21 cellular contexts compared by ENCODE assay signal in genomic region chr19:24000656-24001055, GRCh38.
DNase-seq lines count a peak whose midpoint lies in the region; TF ChIP-seq lines count a peak whose summit lies in the region.
"Had no signal": no experiment of that assay in that cellular context is flagged by ENCODE, and none has a peak within 500 bp of the region (broad histone marks: within the 10 kb centered on the region; RNA-seq: fewer than 3 reads in every experiment).

No MANE protein-coding gene starts in this region.

- 6% methylated on average over 2 of the region's 2 CpGs for WGBS in mammary epithelial cell (ENCODE audit: low coverage, missing lambda C conversion rate)

- H4K20me1 ChIP-seq in mammary epithelial cell (ENCODE audit: insufficient read depth, low read length), result no peaks in the 10 kb centered on the region
- H4K20me1 ChIP-seq: BLaER1 treated with 17β-estradiol and CSF1 and Interleukin-3, amounts not matched to agents 10 nM and 100 nM had no signal

- H3K4me1 Mint-ChIP-seq in MCF 10A (ENCODE audit: insufficient read depth, unreplicated experiment), result no peaks in the 10 kb centered on the region
- no peaks in the 10 kb centered on the region for H3K4me1 Mint-ChIP-seq in endothelial cell (ENCODE audit: unreplicated experiment)
- H3K4me1 Mint-ChIP-seq: H9 had no signal

- no peak overlapping the region for H3K4me3 ChIP-seq in mammary epithelial cell (replicated peaks in 1 of 3; ENCODE audit: insufficient read depth in 1 of 3, low read depth in 2 of 3, low read length in 3 of 3)
- H3K4me3 ChIP-seq: BLaER1 treated with 17β-estradiol and CSF1 and Interleukin-3, amounts not matched to agents 10 nM and 100 nM had no signal

- no peak overlapping the region for H3K4me2 ChIP-seq in mammary epithelial cell (ENCODE audit: insufficient read depth, low read depth, low read length)
- H3K4me2 ChIP-seq: BLaER1 treated with 17β-estradiol and CSF1 and Interleukin-3, amounts not matched to agents 10 nM and 100 nM had no signal

- H3K4me3 Mint-ChIP-seq in MCF 10A (ENCODE audit: unreplicated experiment) (no peak overlapping the region), endothelial cell (ENCODE audit: unreplicated experiment) (no peak overlapping the region)
- H3K4me3 Mint-ChIP-seq: CD8-positive, alpha-beta T cell; H9; IgD-negative memory B cell had no signal

- intact Hi-C loops in mammary epithelial cell (cut with micrococcal nuclease) (no loop called here), MCF 10A (cut with micrococcal nuclease) (no loop called here)

- POLR2A ChIA-PET in MCF 10A (lab: Yijun Ruan, JAX), result no interaction called here
- POLR2A ChIA-PET in RWPE1 (lab: Yijun Ruan, JAX; ENCODE audit: low non-redundant PET), result no interaction called here

- peaks cover 64% of the 10 kb centered on the region for H3K9me3 ChIP-seq in mammary epithelial cell (replicated peaks; ENCODE audit: insufficient read depth, low read length)

- H3K36me3 Mint-ChIP-seq in MCF 10A (ENCODE audit: insufficient read depth, unreplicated experiment), result no peaks in the 10 kb centered on the region
- H3K36me3 Mint-ChIP-seq in endothelial cell (ENCODE audit: low read depth, unreplicated experiment), result peaks cover 14% of the 10 kb centered on the region
- H3K36me3 Mint-ChIP-seq: CD8-positive, alpha-beta T cell; IgD-negative memory B cell had no signal

- TF ChIP-seq CTCF in mammary epithelial cell (conservative IDR thresholded peaks at IDR 0.05 in 1 of 2, IDR thresholded peaks at IDR 0.05 in 1 of 2; ENCODE audit: extremely low read depth in 1 of 2, insufficient read depth in 1 of 2, low read depth in 1 of 2, low read length in 2 of 2), result no peak
- no peak for TF ChIP-seq CTCF in MCF 10A (IDR thresholded peaks at IDR 0.05; ENCODE audit: unreplicated experiment)
- TF ChIP-seq CTCF in RWPE1 (conservative IDR thresholded peaks at IDR 0.05; ENCODE audit: low read depth), result no peak
- no peak for TF ChIP-seq CTCF in endothelial cell (IDR thresholded peaks at IDR 0.05; ENCODE audit: unreplicated experiment)

- H3K9me3 Mint-ChIP-seq in MCF 10A (ENCODE audit: unreplicated experiment) (peaks cover 45% of the 10 kb centered on the region), endothelial cell (ENCODE audit: unreplicated experiment) (peaks cover 53% of the 10 kb centered on the region)

- dilution Hi-C loops in mammary epithelial cell (cut with HindIII; ENCODE audit: low sequenced_read_pairs), result no loop called here

- CTCF ChIA-PET in mammary epithelial cell (lab: Charles Lee; ENCODE audit: low non-redundant PET) (no interaction called here), MCF 10A (lab: Yijun Ruan, JAX) (no interaction called here), RWPE1 (lab: Yijun Ruan, JAX) (no interaction called here)

- H3K27ac ChIP-seq in mammary epithelial cell (ENCODE audit: insufficient read depth, low read depth, low read length), result no peak overlapping the region
- H3K27ac ChIP-seq in RWPE1, result no peak overlapping the region
- H3K27ac ChIP-seq: BLaER1 treated with 17β-estradiol and CSF1 and Interleukin-3, amounts not matched to agents 10 nM and 100 nM had no signal

- H3K36me3 ChIP-seq in mammary epithelial cell (ENCODE audit: insufficient read depth, low read length), result no peaks in the 10 kb centered on the region
- H3K36me3 ChIP-seq: BLaER1 treated with 17β-estradiol and CSF1 and Interleukin-3, amounts not matched to agents 10 nM and 100 nM had no signal

- H3K27ac Mint-ChIP-seq in MCF 10A (ENCODE audit: low read depth, unreplicated experiment) (no peak overlapping the region), endothelial cell (ENCODE audit: unreplicated experiment) (no peak overlapping the region)
- H3K27ac Mint-ChIP-seq: CD8-positive, alpha-beta T cell; H9; IgD-negative memory B cell had no signal

- DNase-seq in mammary epithelial cell (peak; percentile 61), MCF 10A (ENCODE audit: unreplicated experiment) (no peak), NCI-H345 (lab: John Stamatoyannopoulos, UW) (peak; percentile 77), RWPE1 (ENCODE audit: low spot score) (peak; percentile 36), GF-D8 (lab: John Stamatoyannopoulos, UW) (no peak), endothelial cell (ENCODE audit: low spot score) (no peak)
- DNase-seq in activated naive CD4-positive, alpha-beta T cell (lab: John Stamatoyannopoulos, UW), result no peak
- DNase-seq: CD8-positive, alpha-beta T cell; DMS79; H9; Karpas-422; MM.1S; NCI-H1092; NCI-H1694 treated with DMSO at 0.1 percent for 48 hours; NCI-H526; OCI-M1; SHP77 treated with DMSO at 0.1 percent for 48 hours; T-helper 1 cell; T-helper 9 cell had no signal

- H2AFZ ChIP-seq in mammary epithelial cell (ENCODE audit: low read depth, low read length), result no peak overlapping the region

- BruUV-seq in mammary epithelial cell (replicated peaks; lab: Mats Ljungman, UMichigan) (no TSS peak), MCF 10A (replicated peaks; lab: Mats Ljungman, UMichigan) (no TSS peak)

- H3K79me2 ChIP-seq in mammary epithelial cell (ENCODE audit: insufficient read depth, low read length), result no peaks in the 10 kb centered on the region

- no peaks in the 10 kb centered on the region for H3K4me1 ChIP-seq in mammary epithelial cell (ENCODE audit: insufficient read depth, low read length)
- H3K4me1 ChIP-seq: BLaER1 treated with 17β-estradiol and CSF1 and Interleukin-3, amounts not matched to agents 10 nM and 100 nM had no signal

- no peaks in the 10 kb centered on the region for H3K27me3 ChIP-seq in mammary epithelial cell (ENCODE audit: insufficient read depth, low read length)
- H3K27me3 ChIP-seq: BLaER1 treated with 17β-estradiol and CSF1 and Interleukin-3, amounts not matched to agents 10 nM and 100 nM had no signal

- H3K27me3 Mint-ChIP-seq in MCF 10A (ENCODE audit: insufficient read depth, unreplicated experiment), result no peaks in the 10 kb centered on the region
- peaks cover 6% of the 10 kb centered on the region for H3K27me3 Mint-ChIP-seq in endothelial cell (ENCODE audit: unreplicated experiment)
- H3K27me3 Mint-ChIP-seq: IgD-negative memory B cell had no signal

- in situ Hi-C loops in mammary epithelial cell (cut with MboI; ENCODE audit: low sequenced_read_pairs in 2 of 2), result no loop called here

- no peak overlapping the region for H3K9ac ChIP-seq in mammary epithelial cell (ENCODE audit: insufficient read depth, low read length)
- H3K9ac ChIP-seq: BLaER1 treated with 17β-estradiol and CSF1 and Interleukin-3, amounts not matched to agents 10 nM and 100 nM had no signal

Comparison
In these comparisons a context has a peak if more than half of its experiments do, and no peak if none do; other contexts are left out.
1. DNase-seq: peak in mammary epithelial cell (single experiment), NCI-H345 (single experiment) and RWPE1 (single experiment); none in MCF 10A (single experiment), GF-D8 (single experiment), endothelial cell (single experiment) and activated naive CD4-positive, alpha-beta T cell (0 of 4).